33 cellular contexts compared by ENCODE assay signal in genomic region chr2:129381789-129382188, GRCh38.
A peak's percentile ranks its signal among the peaks of the same experiment; 100 is the strongest.
DNase-seq lines count a peak whose midpoint lies in the region; ATAC-seq, FAIRE-seq and TF ChIP-seq lines count a peak whose summit lies in the region.
"Had no signal": no experiment of that assay in that cellular context is flagged by ENCODE, and none has a peak within 500 bp of the region (broad histone marks: within the 10 kb centered on the region; RNA-seq: fewer than 3 reads in every experiment).

No MANE protein-coding gene starts in this region.

- H3K27me3 ChIP-seq in Karpas-422 (ENCODE audit: low read length) (no peaks in the 10 kb centered on the region; the same call in 1 of the 2 replicates), K562 (ENCODE audit: control insufficient read depth in 2 of 2, insufficient read depth in 2 of 2, low read length in 2 of 2) (peaks cover 0 to 5% of the 10 kb centered on the region in 2 experiments; a peak in 1 of 5 replicates), aorta (ENCODE audit: control insufficient read depth in 1 of 2, insufficient read depth in 2 of 2, low read length in 1 of 2) (no peaks in the 10 kb centered on the region)
- H3K27me3 ChIP-seq: BE2C; BLaER1; BLaER1 treated with 17β-estradiol and CSF1 and Interleukin-3, amounts not matched to agents 10 nM and 100 nM had no signal

- H3K79me2 ChIP-seq in Karpas-422 (ENCODE audit: low read length), result no peaks in the 10 kb centered on the region
- H3K79me2 ChIP-seq in K562 (ENCODE audit: control insufficient read depth, insufficient read depth, low read length), result no peaks in the 10 kb centered on the region

- H2AFZ ChIP-seq in Karpas-422 (ENCODE audit: low read length) (no peak overlapping the region), K562 (ENCODE audit: low read depth, low read length) (no peak overlapping the region)

- TF ChIP-seq CTCF in HEK293 (tag by site-specific recombination; IDR thresholded peaks at IDR 0.05) (no peak), K562 (IDR thresholded peaks at IDR 0.05 in 2 of 3, conservative IDR thresholded peaks at IDR 0.05 in 1 of 3; ENCODE audit: insufficient read depth in 2 of 3, low read depth in 1 of 3, low read length in 3 of 3) (no peak)

- H3K4me3 ChIP-seq in HEK293 (ENCODE audit: low read depth, low read length) (no peak overlapping the region), Karpas-422 (ENCODE audit: low read length) (no peak overlapping the region), K562 (no peak overlapping the region), aorta (ENCODE audit: low read length in 2 of 2) (no peak overlapping the region)
- H3K4me3 ChIP-seq: A549; BLaER1; BLaER1 treated with 17β-estradiol and CSF1 and Interleukin-3, amounts not matched to agents 10 nM and 100 nM had no signal

- H3K27ac ChIP-seq in HEK293 (ENCODE audit: extremely low read depth, low read depth, low read length) (no peak overlapping the region), Karpas-422 (ENCODE audit: low read length) (no peak overlapping the region), K562 (ENCODE audit: extremely low read depth, low read depth, low read length) (no peak overlapping the region), aorta (ENCODE audit: low read depth in 1 of 2, low read length in 2 of 2) (no peak overlapping the region)
- H3K27ac ChIP-seq: 22Rv1; A549; BLaER1; BLaER1 treated with 17β-estradiol and CSF1 and Interleukin-3, amounts not matched to agents 10 nM and 100 nM; C4-2B had no signal

- H3K9ac ChIP-seq in Karpas-422 (ENCODE audit: low read length), result no peak overlapping the region
- no peak overlapping the region for H3K9ac ChIP-seq in K562 (ENCODE audit: insufficient read depth in 1 of 2, low read depth in 2 of 2, low read length in 2 of 2)
- H3K9ac ChIP-seq: BLaER1; BLaER1 treated with 17β-estradiol and CSF1 and Interleukin-3, amounts not matched to agents 10 nM and 100 nM had no signal

- TF ChIP-seq POLR2A in K562 (conservative IDR thresholded peaks at IDR 0.05), result no peak

- no peak for FAIRE-seq in K562 (lab: Jason Lieb, UNC)
- FAIRE-seq: A204.1, A549, D721Med had no signal

- TF ChIP-seq RAD21 in K562 (CRISPR knock-in tag; conservative IDR thresholded peaks at IDR 0.05 in 1 of 2, IDR thresholded peaks at IDR 0.05 in 1 of 2), result no peak

- POLR2A ChIA-PET in HEK293 (lab: Yijun Ruan, JAX) (no interaction called here), K562 (lab: Yijun Ruan, JAX) (no interaction called here)

- H3K4me2 ChIP-seq in Karpas-422 (ENCODE audit: low read depth, low read length, poor library complexity, severe bottlenecking) (no peak overlapping the region), K562 (ENCODE audit: insufficient read depth, low read length) (no peak overlapping the region)
- H3K4me2 ChIP-seq: A549; BLaER1; BLaER1 treated with 17β-estradiol and CSF1 and Interleukin-3, amounts not matched to agents 10 nM and 100 nM had no signal

- H3K9me3 ChIP-seq in HEK293 (ENCODE audit: control insufficient read depth, insufficient read depth, low read depth, low read length) (no peaks in the 10 kb centered on the region), Karpas-422 (ENCODE audit: low read length) (peaks cover 4% of the 10 kb centered on the region; the same call in 1 of the 2 replicates), K562 (replicated peaks; ENCODE audit: control insufficient read depth, insufficient read depth, low read depth, low read length) (no peaks in the 10 kb centered on the region), aorta (ENCODE audit: control insufficient read depth, low read length) (peaks cover 1% of the 10 kb centered on the region)
- H3K9me3 ChIP-seq: A549, BE2C, Caco-2 had no signal

- ATAC-seq in K562, result no peak
- ATAC-seq in aorta (ENCODE audit: low FRiP score), result no peak
- ATAC-seq in GM21360 (IDR thresholded peaks at IDR 0.05; ENCODE audit: unreplicated experiment), result no peak
- ATAC-seq: A549; CD8-positive, alpha-beta T cell had no signal

- TF ChIP-seq EP300 in K562 (IDR thresholded peaks at IDR 0.05; ENCODE audit: low read length), result no peak

- CTCF ChIA-PET in HEK293 (lab: Yijun Ruan, JAX), result interaction anchor here (0.5 kb wide), 1 partner anchor 133 kb away, joined by 3 read pairs; no protein-coding TSS in a partner anchor
- CTCF ChIA-PET in K562 (lab: Yijun Ruan, JAX; ENCODE audit: low intra/inter-chr PET ratio), result no interaction called here

- no TSS peak for BruUV-seq in K562 (replicated peaks; lab: Mats Ljungman, UMichigan)

- no peaks in the 10 kb centered on the region for H3K36me3 ChIP-seq in HEK293 (ENCODE audit: control insufficient read depth in 2 of 2, insufficient read depth in 1 of 2, low read length in 2 of 2)
- H3K36me3 ChIP-seq in Karpas-422 (ENCODE audit: insufficient read depth, low read length), result no peaks in the 10 kb centered on the region
- no peaks in the 10 kb centered on the region for H3K36me3 ChIP-seq in K562 (ENCODE audit: control insufficient read depth, insufficient read depth, low read length)
- no peaks in the 10 kb centered on the region for H3K36me3 ChIP-seq in aorta (ENCODE audit: control insufficient read depth in 1 of 2, insufficient read depth in 2 of 2, low read length in 1 of 2)
- H3K36me3 ChIP-seq: BE2C; BLaER1; BLaER1 treated with 17β-estradiol and CSF1 and Interleukin-3, amounts not matched to agents 10 nM and 100 nM had no signal

- no peaks in the 10 kb centered on the region for H4K20me1 ChIP-seq in Karpas-422 (ENCODE audit: insufficient read depth, low read depth, low read length)
- H4K20me1 ChIP-seq in K562 (replicated peaks; ENCODE audit: control insufficient read depth, insufficient read depth, low read length), result no peaks in the 10 kb centered on the region
- H4K20me1 ChIP-seq: BLaER1; BLaER1 treated with 17β-estradiol and CSF1 and Interleukin-3, amounts not matched to agents 10 nM and 100 nM had no signal

- intact Hi-C loops in K562 (cut with micrococcal nuclease) (no loop called here), aorta (cut with DNase I) (no loop called here)

- H3K4me1 ChIP-seq in HEK293 (ENCODE audit: control insufficient read depth, insufficient read depth, low read length), result no peaks in the 10 kb centered on the region
- H3K4me1 ChIP-seq in Karpas-422 (ENCODE audit: low read length), result no peaks in the 10 kb centered on the region
- H3K4me1 ChIP-seq in K562 (replicated peaks in 1 of 2; ENCODE audit: control insufficient read depth in 2 of 2, insufficient read depth in 2 of 2, low read length in 2 of 2), result no peaks in the 10 kb centered on the region
- H3K4me1 ChIP-seq in aorta (ENCODE audit: control insufficient read depth in 1 of 2, insufficient read depth in 2 of 2, low read length in 2 of 2), result no peaks in the 10 kb centered on the region
- H3K4me1 ChIP-seq: A549, BE2C, Caco-2 had no signal

- H3K9me2 ChIP-seq in Karpas-422 (replicated peaks; ENCODE audit: insufficient read depth, low read length), result no peaks in the 10 kb centered on the region

- DNase-seq in Karpas-422, result peak; percentile 16
- DNase-seq in K562 (ENCODE audit: extremely low read depth in 1 of 4, low spot score in 3 of 4), result no peak
- no peak for DNase-seq in dermis blood vessel endothelial cell
- DNase-seq in aorta, result no peak
- DNase-seq: 8988T; ACHN; AML-193; BE2C; C1 segment of cervical spinal cord; Caco-2; Calu3; CD4-positive, alpha-beta memory T cell; CD4-positive, alpha-beta T cell; CD4-positive, CD25-positive, alpha-beta regulatory T cell; CD8-positive, alpha-beta memory T cell; CD8-positive, alpha-beta T cell; COR-L47; DMS 273 treated with DMSO at 0.1 percent for 48 hours; DMS153; DMS53; DMS79; DMS79 treated with DMSO at 0.1 percent for 48 hours; DND-41; EL had no signal

- no peaks in the 10 kb centered on the region for H3K9me1 ChIP-seq in K562 (ENCODE audit: control insufficient read depth, insufficient read depth, low read length)

- in situ Hi-C loops in K562 (cut with MboI), result no loop called here

TF ChIP-seq in K562, 482 proteins besides CTCF, POLR2A, EP300 and RAD21:
- TF ChIP-seq BCOR (IDR thresholded peaks at IDR 0.05), result no peak
- no peak for TF ChIP-seq MAZ (CRISPR knock-in tag; conservative IDR thresholded peaks at IDR 0.05 in 1 of 2, IDR thresholded peaks at IDR 0.05 in 1 of 2)
- peak; percentile 25 for TF ChIP-seq RBM25 (IDR thresholded peaks at IDR 0.05; ENCODE audit: low read depth, low read length, severe bottlenecking)
- no peak for TF ChIP-seq E2F1 (CRISPR knock-in tag; IDR thresholded peaks at IDR 0.05)
- no peak for TF ChIP-seq TCFL5 (CRISPR knock-in tag; conservative IDR thresholded peaks at IDR 0.05)

Comparison
In these comparisons a context has a peak if more than half of its experiments do, and no peak if none do; other contexts are left out.
1. Of the 44 proteins assayed by ChIP-seq in both K562 and HEK293: peak only in K562: none; only in HEK293: ZNF184; in both: none; in neither: 43.